In genomic region chr1:16385659-16386453, GRCh38 we compare ENCODE assay signal across 11 cellular contexts. TPM values are rescaled to one million over a fixed set of nuclear protein-coding genes. Genes with fewer than 3 reads are reported as not detected.
DNase-seq lines count a peak whose midpoint lies in the region; ATAC-seq and TF ChIP-seq lines count a peak whose summit lies in the region.
"Had no signal": no experiment of that assay in that cellular context is flagged by ENCODE, and none has a peak within 500 bp of the region (broad histone marks: within the 10 kb centered on the region; RNA-seq: fewer than 3 reads in every experiment).

No MANE protein-coding gene starts in this region.

- H3K4me2 ChIP-seq in trophoblast cell (ENCODE audit: low read length), result no peak overlapping the region

- H3K4me3 ChIP-seq in CD4-positive, CD25-positive, alpha-beta regulatory T cell (ENCODE audit: low read depth, low read length), result peak overlapping the region; percentile 70
- H3K4me3 ChIP-seq in RWPE2 (ENCODE audit: severe bottlenecking) (no peak overlapping the region), trophoblast cell (ENCODE audit: low read depth, low read length) (no peak overlapping the region)

- no peak overlapping the region for H3K23ac ChIP-seq in trophoblast cell (ENCODE audit: low read length)

- H2BK5ac ChIP-seq in trophoblast cell (ENCODE audit: low read depth, low read length, poor library complexity), result no peak overlapping the region

- no peak overlapping the region for H2AK5ac ChIP-seq in trophoblast cell (ENCODE audit: low read length)

- peaks cover 9% of the 10 kb centered on the region for H3K36me3 Mint-ChIP-seq in CD4-positive, CD25-positive, alpha-beta regulatory T cell
- H3K36me3 Mint-ChIP-seq in effector memory CD8-positive, alpha-beta T cell (ENCODE audit: insufficient read depth), result peaks cover 33% of the 10 kb centered on the region

- peak overlapping the region; percentile 47 to 77 (median 69) for H3K4me3 Mint-ChIP-seq in CD4-positive, CD25-positive, alpha-beta regulatory T cell
- peak overlapping the region; percentile 75 to 81 for H3K4me3 Mint-ChIP-seq in effector memory CD8-positive, alpha-beta T cell

- H3K27me3 Mint-ChIP-seq in CD4-positive, CD25-positive, alpha-beta regulatory T cell, result no peaks in the 10 kb centered on the region
- H3K27me3 Mint-ChIP-seq in effector memory CD8-positive, alpha-beta T cell, result no peaks in the 10 kb centered on the region

- no CpG with 5 or more reads among the region's 9 CpGs for WGBS in trophoblast cell (ENCODE audit: extremely low coverage, insufficient coverage, insufficient read length)

- no peak overlapping the region for H3K9ac ChIP-seq in trophoblast cell (ENCODE audit: low read length)

- no peak for TF ChIP-seq CTCF in RWPE2 (IDR thresholded peaks at IDR 0.05; ENCODE audit: poor library complexity, severe bottlenecking)

- no peak overlapping the region for H3K18ac ChIP-seq in trophoblast cell (ENCODE audit: low read length)

- no peak overlapping the region for H2BK12ac ChIP-seq in trophoblast cell (ENCODE audit: low read length)

- no peaks in the 10 kb centered on the region for H3K9me3 Mint-ChIP-seq in CD4-positive, CD25-positive, alpha-beta regulatory T cell
- no peaks in the 10 kb centered on the region for H3K9me3 Mint-ChIP-seq in effector memory CD8-positive, alpha-beta T cell

- H3K27ac ChIP-seq in CD4-positive, CD25-positive, alpha-beta regulatory T cell (ENCODE audit: insufficient read depth, low read length, poor library complexity, severe bottlenecking), result no peak overlapping the region
- H3K27ac ChIP-seq in RWPE2 (ENCODE audit: poor library complexity, severe bottlenecking) (peak overlapping the region; percentile 9), trophoblast cell (ENCODE audit: low read depth, low read length) (no peak overlapping the region)

- H3K27me3 ChIP-seq in CD4-positive, CD25-positive, alpha-beta regulatory T cell (ENCODE audit: control insufficient read depth, insufficient read depth, low read length), result no peaks in the 10 kb centered on the region
- H3K27me3 ChIP-seq in RWPE2 (ENCODE audit: insufficient read depth, poor library complexity, severe bottlenecking) (no peaks in the 10 kb centered on the region), trophoblast cell (ENCODE audit: insufficient read depth, low read length) (no peaks in the 10 kb centered on the region)

- peak in 1 of 2 donors; percentile 6 for ATAC-seq in CD4-positive, CD25-positive, alpha-beta regulatory T cell (ENCODE audit: low read depth in 2 of 2)
- ATAC-seq in RWPE2 (ENCODE audit: low read depth) (peak; percentile 32; the same call in 1 of the 3 replicates), HG03139 (IDR thresholded peaks at IDR 0.05; ENCODE audit: unreplicated experiment) (no peak), HG02759 (IDR thresholded peaks at IDR 0.05; ENCODE audit: unreplicated experiment) (no peak)
- ATAC-seq in effector memory CD8-positive, alpha-beta T cell (replicated peaks), result no peak

- H2AFZ ChIP-seq in trophoblast cell (ENCODE audit: insufficient read depth, low read length, poor library complexity), result no peak overlapping the region

- H3K4me1 ChIP-seq in CD4-positive, CD25-positive, alpha-beta regulatory T cell (ENCODE audit: control insufficient read depth, insufficient read depth, low read length, poor library complexity, severe bottlenecking), result peaks cover 61% of the 10 kb centered on the region
- peaks cover 25% of the 10 kb centered on the region for H3K4me1 ChIP-seq in RWPE2 (ENCODE audit: insufficient read depth, poor library complexity, severe bottlenecking)
- peaks cover 0 to 10% of the 10 kb centered on the region in 2 experiments for H3K4me1 ChIP-seq in trophoblast cell (ENCODE audit: control insufficient read depth in 1 of 2, insufficient read depth in 2 of 2, low read length in 2 of 2)

- no peak overlapping the region for H4K91ac ChIP-seq in trophoblast cell (ENCODE audit: low read depth, low read length)

- H2BK120ac ChIP-seq in trophoblast cell (ENCODE audit: insufficient read depth, low read length, poor library complexity), result no peak overlapping the region

- H3K79me1 ChIP-seq in trophoblast cell (ENCODE audit: low read length), result no peaks in the 10 kb centered on the region

- DNase-seq in CD4-positive, CD25-positive, alpha-beta regulatory T cell, result no peak
- DNase-seq in RWPE2 (ENCODE audit: low spot score), result no peak
- DNase-seq in effector memory CD8-positive, alpha-beta T cell, result no peak
- DNase-seq in trophoblast cell, result no peak
- no peak for DNase-seq in NCI-H526 treated with DMSO at 0.1 percent for 48 hours (lab: John Stamatoyannopoulos, UW)
- DNase-seq in dedifferentiated amniotic fluid mesenchymal stem cell (ENCODE audit: extremely low spot score), result no peak
- DNase-seq: DND-41, glutamatergic neuron, NCI-H526 had no signal

- H3K4ac ChIP-seq in trophoblast cell (ENCODE audit: low read depth, low read length), result peak overlapping the region; percentile 1

- peaks cover 6% of the 10 kb centered on the region for H3K79me2 ChIP-seq in trophoblast cell (ENCODE audit: control insufficient read depth, insufficient read depth, low read length, poor library complexity)

- H3K14ac ChIP-seq in trophoblast cell (ENCODE audit: low read length), result no peak overlapping the region

- no peak overlapping the region for H4K8ac ChIP-seq in trophoblast cell (ENCODE audit: low read depth, low read length)

- no peaks in the 10 kb centered on the region for H3K36me3 ChIP-seq in CD4-positive, CD25-positive, alpha-beta regulatory T cell (ENCODE audit: control insufficient read depth, insufficient read depth, low read length)
- H3K36me3 ChIP-seq in RWPE2 (ENCODE audit: low read depth) (no peaks in the 10 kb centered on the region; the same call in 1 of the 2 replicates), trophoblast cell (ENCODE audit: control insufficient read depth in 1 of 2, insufficient read depth in 2 of 2, low read length in 2 of 2) (peaks cover 0 to 5% of the 10 kb centered on the region in 2 experiments)

- H4K12ac ChIP-seq in trophoblast cell (ENCODE audit: low read depth, low read length), result no peak overlapping the region

- peak overlapping the region; percentile 18 to 96 (median 84) for H3K27ac Mint-ChIP-seq in CD4-positive, CD25-positive, alpha-beta regulatory T cell
- H3K27ac Mint-ChIP-seq in effector memory CD8-positive, alpha-beta T cell, result peak overlapping the region; percentile 41 to 74

- H3K4me1 Mint-ChIP-seq in CD4-positive, CD25-positive, alpha-beta regulatory T cell, result peaks cover 17 to 79% (median 55%) of the 10 kb centered on the region in 4 donors
- H3K4me1 Mint-ChIP-seq in effector memory CD8-positive, alpha-beta T cell (ENCODE audit: low read depth in 2 of 2), result peaks cover 58 to 64% of the 10 kb centered on the region in 2 donors

- H3K9me3 ChIP-seq in CD4-positive, CD25-positive, alpha-beta regulatory T cell (ENCODE audit: control insufficient read depth in 2 of 2, low read length in 2 of 2), result no peaks in the 10 kb centered on the region
- H3K9me3 ChIP-seq in RWPE2 (ENCODE audit: severe bottlenecking) (no peaks in the 10 kb centered on the region), trophoblast cell (ENCODE audit: insufficient read depth, low read depth, low read length) (peaks cover 2% of the 10 kb centered on the region)

RNA-seq across cellular contexts. Expression of gene SZRD1, which starts 18.8 kb away (rescaled TPM):
- 136 TPM for total RNA-seq in CD4-positive, CD25-positive, alpha-beta regulatory T cell
- 10 to 100 TPM; 36.9 to 54.5 (median 44.6) TPM for polyA plus RNA-seq in CD4-positive, CD25-positive, alpha-beta regulatory T cell
- 80.6 and 85.6 TPM in 2 replicates for polyA plus RNA-seq in trophoblast cell (2013)

RNA-seq across cellular contexts. Expression of gene FBXO42, which starts 33.6 kb away (rescaled TPM):
- total RNA-seq in CD4-positive, CD25-positive, alpha-beta regulatory T cell, result 22.0 TPM
- polyA plus RNA-seq in CD4-positive, CD25-positive, alpha-beta regulatory T cell, result 10 to 100 TPM; 13.5 to 23.2 (median 21.5) TPM
- 10.4 and 11.3 TPM in 2 replicates for polyA plus RNA-seq in trophoblast cell (2013)

RNA-seq across cellular contexts. Expression of gene SPATA21, which starts 51.4 kb away (rescaled TPM):
- total RNA-seq in CD4-positive, CD25-positive, alpha-beta regulatory T cell, result not detected
- not detected for polyA plus RNA-seq in CD4-positive, CD25-positive, alpha-beta regulatory T cell
- not detected in 2 replicates for polyA plus RNA-seq in trophoblast cell (2013)

RNA-seq across cellular contexts. Expression of gene NECAP2, which starts 54.7 kb away (rescaled TPM):
- 147 TPM for total RNA-seq in CD4-positive, CD25-positive, alpha-beta regulatory T cell
- polyA plus RNA-seq in CD4-positive, CD25-positive, alpha-beta regulatory T cell, result 100 to 1,000 TPM; 276 to 323 (median 303) TPM
- polyA plus RNA-seq in trophoblast cell (2013), result 53.0 and 53.9 TPM in 2 replicates
